In genomic region chr18:51660316-51660715, GRCh38 we compare ENCODE assay signal across 29 cellular contexts.
"Had no signal": no experiment of that assay in that cellular context is flagged by ENCODE, and none has a peak within 500 bp of the region (broad histone marks: within the 10 kb centered on the region; RNA-seq: fewer than 3 reads in every experiment).

No MANE protein-coding gene starts in this region.

- H3K4me1 ChIP-seq: colonic mucosa, esophagus muscularis mucosa, foreskin keratinocyte, heart right ventricle, left lung, lower lobe of right lung, prostate gland, right atrium auricular region, stomach, thyroid gland had no signal

- H3K4me2 ChIP-seq: neural progenitor cell, smooth muscle cell had no signal

- H3K36me3 Mint-ChIP-seq: neural progenitor cell had no signal

- H3K9ac ChIP-seq: neural progenitor cell had no signal

- H3K27me3 Mint-ChIP-seq: dendritic cell treated with granulocyte-macrophage colony-stimulating factor and Interleukin-4, amounts not matched to agents 40 ng/mL and 50 ng/mL, for 4 days had no signal

- H3K27me3 ChIP-seq: colonic mucosa, neural progenitor cell, right atrium auricular region, thyroid gland had no signal

- H3K27ac ChIP-seq: colonic mucosa, esophagus muscularis mucosa, foreskin keratinocyte, heart right ventricle, left lung, lower lobe of right lung, neural progenitor cell, prostate gland, right atrium auricular region, stomach, thyroid gland had no signal

- H2AFZ ChIP-seq: neural progenitor cell had no signal

- ATAC-seq: foreskin keratinocyte; heart right ventricle; left cardiac atrium; left lung; lower lobe of right lung; naive thymus-derived CD4-positive, alpha-beta T cell; sciatic nerve had no signal

- H3K9me3 ChIP-seq: colonic mucosa, esophagus muscularis mucosa, heart right ventricle, left lung, lower lobe of right lung, prostate gland, right atrium auricular region, stomach, thyroid gland had no signal

- H3K4me3 Mint-ChIP-seq: dendritic cell treated with granulocyte-macrophage colony-stimulating factor and Interleukin-4, amounts not matched to agents 40 ng/mL and 50 ng/mL, for 4 days; endodermal cell; naive thymus-derived CD4-positive, alpha-beta T cell; nephron; neural progenitor cell had no signal

- H3K4me3 ChIP-seq: colonic mucosa, esophagus muscularis mucosa, heart right ventricle, left lung, lower lobe of right lung, neural progenitor cell, prostate gland, right atrium auricular region, smooth muscle cell, stomach, thyroid gland had no signal

- H3K9me3 Mint-ChIP-seq: dendritic cell treated with granulocyte-macrophage colony-stimulating factor and Interleukin-4, amounts not matched to agents 40 ng/mL and 50 ng/mL, for 4 days; nephron; neural progenitor cell had no signal

- H3K27ac Mint-ChIP-seq: dendritic cell treated with granulocyte-macrophage colony-stimulating factor and Interleukin-4, amounts not matched to agents 40 ng/mL and 50 ng/mL, for 4 days; endodermal cell; naive thymus-derived CD4-positive, alpha-beta T cell; nephron; neural progenitor cell had no signal

- DNase-seq: colonic mucosa; effector CD8-positive, alpha-beta T cell; foreskin keratinocyte; glutamatergic neuron; heart right ventricle; hippocampal formation; left cardiac atrium; left lung; lower lobe of right lung; mesenchymal stem cell; midbrain; naive thymus-derived CD4-positive, alpha-beta T cell; stimulated activated CD4-positive, alpha-beta T cell treated with anti-CD3 and anti-CD28 coated beads, Interleukin-12 subunit alpha, Interleukin-12 subunit beta, amount 100 ng/mL, for 4 hours; stimulated activated CD4-positive, alpha-beta T cell treated with anti-CD3 and anti-CD28 coated beads, Interleukin-1b, Interleukin-23, amount 100 ng/mL, for 48 hours; stimulated activated CD4-positive, alpha-beta T cell treated with anti-CD3 and anti-CD28 coated beads, Interleukin-4, amount 100 ng/mL, for 1 hour; stimulated activated CD8-positive, alpha-beta memory T cell treated with anti-CD3 and anti-CD28 coated beads, Interleukin-4, amount 100 ng/mL, for 48 hours; stimulated activated naive CD4-positive, alpha-beta T cell treated with Interleukin-2 at 50 U/mL for 16 hours; stomach; thyroid gland; trophoblast cell had no signal
